ENCODE assay signal across 1 cellular context in the genomic region with DNA sequence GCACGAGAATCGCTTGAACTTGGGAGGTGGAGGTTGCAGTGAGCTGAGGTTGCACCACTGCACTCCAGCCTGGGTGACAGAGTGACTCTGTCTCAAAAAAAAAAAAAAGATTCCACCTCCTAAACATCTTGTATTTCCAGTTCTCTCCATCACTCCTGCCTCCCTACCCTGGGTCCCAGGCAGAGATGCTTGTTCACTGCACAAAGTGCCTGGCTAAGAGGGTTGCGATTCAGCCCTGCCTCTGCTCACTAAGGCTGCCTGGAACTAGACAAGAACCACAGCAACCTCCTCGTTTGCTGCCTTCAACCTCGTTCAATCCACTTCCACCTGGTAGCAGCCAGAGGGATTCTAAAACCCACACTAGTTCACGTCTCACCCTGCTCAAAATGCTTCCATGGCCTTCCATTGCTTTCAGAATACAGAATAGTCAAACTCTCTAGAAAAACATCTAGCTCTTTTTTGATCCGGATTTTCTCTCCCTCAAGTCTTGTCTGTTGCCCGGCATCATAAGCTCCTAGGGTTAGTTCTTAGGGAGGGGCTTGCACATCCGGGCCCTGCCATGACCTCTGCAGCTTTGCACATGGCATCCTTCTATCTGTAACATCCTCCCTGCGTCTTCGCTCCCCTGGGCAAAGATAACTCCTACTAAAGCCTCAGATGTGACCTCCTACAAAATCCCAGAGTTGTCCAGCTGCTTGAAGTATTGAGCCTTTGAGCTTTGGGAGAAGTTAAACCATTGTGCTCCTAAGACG.
TF ChIP-seq lines count a peak whose summit lies in the region.

No MANE protein-coding gene starts in this region.

TF ChIP-seq in IMR-90, 13 proteins besides CTCF, POLR2A, EP300 and RAD21 (continued from another document):
- TF ChIP-seq NFE2L2 (IDR thresholded peaks at IDR 0.05; ENCODE audit: low read depth, low read length) (no peak), BHLHE40 (IDR thresholded peaks at IDR 0.05; ENCODE audit: low read depth, low read length) (no peak)
